ENCODE assay signal across 23 cellular contexts in genomic region chr1:159896086-159896930, GRCh38. TPM values are rescaled to one million over a fixed set of nuclear protein-coding genes. Genes with fewer than 3 reads are reported as not detected.
DNase-seq lines count a peak whose midpoint lies in the region; ATAC-seq, FAIRE-seq and TF ChIP-seq lines count a peak whose summit lies in the region.
"Had no signal": no experiment of that assay in that cellular context is flagged by ENCODE, and none has a peak within 500 bp of the region (broad histone marks: within the 10 kb centered on the region; RNA-seq: fewer than 3 reads in every experiment).

No MANE protein-coding gene starts in this region.

- in situ Hi-C loops in IMR-90 (cut with MboI; ENCODE audit: low sequenced_read_pairs) (loop anchor here (25.0 kb wide), 1 partner anchor 684 kb away; the partner anchor contains the start of gene ACKR1), K562 (cut with MboI) (no loop called here)

- H3K79me1 ChIP-seq in IMR-90 (ENCODE audit: low read depth in 1 of 2, low read length in 2 of 2) = no peaks in the 10 kb centered on the region

- H3K27me3 ChIP-seq in IMR-90 (ENCODE audit: control insufficient read depth, insufficient read depth, low read length) (no peaks in the 10 kb centered on the region), K562 (ENCODE audit: control insufficient read depth in 2 of 2, insufficient read depth in 2 of 2, low read length in 2 of 2) (0 out of 5 replicates have a peak, but pooled peaks cover 0 to 4% of the 10 kb centered on the region in 2 experiments), lower lobe of right lung (ENCODE audit: low read depth) (no peaks in the 10 kb centered on the region), spleen (replicated peaks in 1 of 7) (no peaks in the 10 kb centered on the region)
- H3K27me3 ChIP-seq: BE2C, hepatocyte had no signal

- DNase-seq in IMR-90 = no peak
- peak in 2 of 4 experiments; percentile 58 to 62 for DNase-seq in K562 (ENCODE audit: extremely low read depth in 1 of 4, low spot score in 3 of 4)
- no peak for DNase-seq in lower lobe of right lung
- DNase-seq in spleen = no peak
- DNase-seq in erythroblast (lab: John Stamatoyannopoulos, UW) = no peak
- no peak for DNase-seq in NCI-H2107 treated with DMSO at 0.1 percent for 48 hours (lab: John Stamatoyannopoulos, UW; ENCODE audit: unreplicated experiment)
- no peak for DNase-seq in NCI-H446 (lab: John Stamatoyannopoulos, UW)
- DNase-seq: activated CD4-positive, CD25-positive, alpha-beta regulatory T cell; activated CD8-positive, alpha-beta T cell treated with anti-CD3 and anti-CD28 coated beads, Interleukin-2, amount 10 ng/mL, durations not matched to agents 7 days and 5 days; activated naive CD4-positive, alpha-beta T cell treated with anti-CD3 and anti-CD28 coated beads, Interleukin-2, amount 50 U/mL, for 16 hours; activated T-cell treated with anti-CD3 and anti-CD28 coated beads, Interleukin-2, amount 50 U/mL, for 24 hours; BE2C; Calu3; mesendoderm; NCI-H1048; NCI-H2081 treated with DMSO at 0.1 percent for 48 hours; NCI-H524 treated with DMSO at 0.1 percent for 48 hours; SIG-M5 had no signal

- H3K4ac ChIP-seq in IMR-90 (ENCODE audit: low read depth, low read length) = no peak overlapping the region

- no peak overlapping the region for H2BK5ac ChIP-seq in IMR-90 (ENCODE audit: low read depth, low read length, poor library complexity, severe bottlenecking)

- TF ChIP-seq CTCF in IMR-90 (conservative IDR thresholded peaks at IDR 0.05; ENCODE audit: low read depth, low read length) (no peak), K562 (IDR thresholded peaks at IDR 0.05 in 2 of 3, conservative IDR thresholded peaks at IDR 0.05 in 1 of 3; ENCODE audit: insufficient read depth in 2 of 3, low read depth in 1 of 3, low read length in 3 of 3) (no peak), lower lobe of right lung (IDR thresholded peaks at IDR 0.05) (no peak), spleen (IDR thresholded peaks at IDR 0.05 in 8 of 11, conservative IDR thresholded peaks at IDR 0.05 in 3 of 11) (no peak)

- H3K9me3 ChIP-seq in IMR-90 (ENCODE audit: control insufficient read depth, insufficient read depth, low read length) (no peaks in the 10 kb centered on the region), K562 (replicated peaks; ENCODE audit: control insufficient read depth, insufficient read depth, low read depth, low read length) (no peaks in the 10 kb centered on the region), lower lobe of right lung (no peaks in the 10 kb centered on the region), spleen (no peaks in the 10 kb centered on the region)
- H3K9me3 ChIP-seq: BE2C had no signal

- POLR2A ChIA-PET in IMR-90 (lab: Charles Lee; ENCODE audit: unreplicated experiment) = no interaction called here
- POLR2A ChIA-PET in K562 (lab: Yijun Ruan, JAX) = interaction anchor here (0.6 to 0.7 kb wide), 2 partner anchors 23 to 81 kb away, joined by 3 read pairs; no protein-coding TSS in a partner anchor

- H3K79me2 ChIP-seq in K562 (ENCODE audit: control insufficient read depth, insufficient read depth, low read length) = no peaks in the 10 kb centered on the region
- H3K79me2 ChIP-seq: hepatocyte had no signal

- H3K14ac ChIP-seq in IMR-90 (replicated peaks; ENCODE audit: low read depth, low read length) = 0 out of 2 replicates have a peak overlapping the region, but pooled peaks have one; percentile 7

- H3K27ac ChIP-seq in IMR-90 (ENCODE audit: insufficient read depth, low read length) (no peak overlapping the region), K562 (ENCODE audit: extremely low read depth, low read depth, low read length) (no peak overlapping the region), lower lobe of right lung (peak overlapping the region; percentile 26), spleen (peak overlapping the region in 7 of 8 donors; percentile 66 to 84 (median 75))
- H3K27ac ChIP-seq: hepatocyte, KMS-11 had no signal

- no peak overlapping the region; the same call in 1 of the 2 replicates for H3K23ac ChIP-seq in IMR-90 (ENCODE audit: low read depth, low read length)

- H3K4me2 ChIP-seq in IMR-90 (ENCODE audit: low read depth, low read length) (peak overlapping the region; percentile 48; the same call in 1 of the 2 replicates), K562 (ENCODE audit: insufficient read depth, low read length) (0 out of 2 replicates have a peak overlapping the region, but pooled peaks have one; percentile 27)
- H3K4me2 ChIP-seq: hepatocyte, KMS-11 had no signal

- 52% methylated on average over 2 of the region's 5 CpGs; no CpG with 5 or more reads in 1 of the 2 experiments for WGBS in IMR-90 (ENCODE audit: extremely low coverage in 2 of 2, insufficient read length in 1 of 2), 2 experiments
- 22% methylated on average over 5 of the region's 5 CpGs for WGBS in K562 (ENCODE audit: insufficient coverage, low coverage, missing lambda C conversion rate)
- 64 to 81% (median 72%) methylated on average over 5 of the region's 5 CpGs for WGBS in spleen, 5 donors

- H2AFZ ChIP-seq in IMR-90 (replicated peaks; ENCODE audit: low read length, poor library complexity) (no peak overlapping the region), K562 (ENCODE audit: low read depth, low read length) (no peak overlapping the region)
- H2AFZ ChIP-seq: hepatocyte had no signal

- TF ChIP-seq EP300 in K562 (IDR thresholded peaks at IDR 0.05; ENCODE audit: low read length) = no peak

- H3K56ac ChIP-seq in IMR-90 (ENCODE audit: extremely low read depth, insufficient read depth, low read length) = no peak overlapping the region

- no peak overlapping the region for H4K91ac ChIP-seq in IMR-90 (ENCODE audit: insufficient read depth, low read depth, low read length)

- peak; percentile 76 for FAIRE-seq in K562 (lab: Jason Lieb, UNC)
- FAIRE-seq: colon, islet of Langerhans had no signal

- TF ChIP-seq POLR2A in IMR-90 (IDR thresholded peaks at IDR 0.05; ENCODE audit: low read depth, low read length) (no peak), K562 (conservative IDR thresholded peaks at IDR 0.05) (no peak), spleen (IDR thresholded peaks at IDR 0.05) (peak in 1 of 3 donors; percentile 33), erythroblast (IDR thresholded peaks at IDR 0.05; ENCODE audit: low read length) (no peak)

- H3K4me1 ChIP-seq in IMR-90 (ENCODE audit: control insufficient read depth, insufficient read depth, low read length) (peaks cover 9% of the 10 kb centered on the region; the same call in 1 of the 2 replicates), K562 (replicated peaks in 1 of 2; ENCODE audit: control insufficient read depth in 2 of 2, insufficient read depth in 2 of 2, low read length in 2 of 2) (peaks cover 18 to 32% of the 10 kb centered on the region in 2 experiments), lower lobe of right lung (peaks cover 55% of the 10 kb centered on the region), spleen (peaks cover 8 to 72% (median 36%) of the 10 kb centered on the region in 6 donors)

- intact Hi-C loops in IMR-90 (cut with micrococcal nuclease) (no loop called here), K562 (cut with micrococcal nuclease) (no loop called here), lower lobe of right lung (cut with DNase I) (no loop called here), spleen (cut with DNase I; ENCODE audit: low total_unique reads) (no loop called here)

- H2BK15ac ChIP-seq in IMR-90 (ENCODE audit: low read depth, low read length) = no peak overlapping the region; the same call in 2 of the 3 replicates

- dilution Hi-C loops in IMR-90 (cut with HindIII; ENCODE audit: low sequenced_read_pairs, unreplicated experiment) = loop anchor here (25.0 kb wide), 1 partner anchor 109 kb away; the partner anchor contains the start of gene DUSP23

- peak; percentile 36 for ATAC-seq in IMR-90 (ENCODE audit: low read depth)
- ATAC-seq in K562 = no peak
- peak; percentile 5 to 16 for ATAC-seq in lower lobe of right lung
- ATAC-seq: activated CD8-positive, alpha-beta T cell treated with anti-CD3 and anti-CD28 coated beads, Interleukin-2, amount 10 ng/mL, durations not matched to agents 7 days and 5 days had no signal

- TF ChIP-seq RAD21 in IMR-90 (IDR thresholded peaks at IDR 0.05; ENCODE audit: low read length) = no peak
- no peak for TF ChIP-seq RAD21 in K562 (CRISPR knock-in tag; conservative IDR thresholded peaks at IDR 0.05 in 1 of 2, IDR thresholded peaks at IDR 0.05 in 1 of 2)

- H2AK9ac ChIP-seq in IMR-90 (replicated peaks; ENCODE audit: low read depth, low read length, poor library complexity) = no peak overlapping the region

- no peak overlapping the region for H2BK20ac ChIP-seq in IMR-90 (ENCODE audit: low read depth, low read length)

- no peaks in the 10 kb centered on the region for H3K36me3 ChIP-seq in IMR-90 (ENCODE audit: control insufficient read depth, insufficient read depth, low read length)
- no peaks in the 10 kb centered on the region for H3K36me3 ChIP-seq in K562 (ENCODE audit: control insufficient read depth, insufficient read depth, low read length)
- no peaks in the 10 kb centered on the region for H3K36me3 ChIP-seq in lower lobe of right lung
- no peaks in the 10 kb centered on the region for H3K36me3 ChIP-seq in spleen
- H3K36me3 ChIP-seq: BE2C had no signal

- CTCF ChIA-PET in IMR-90 (lab: Yijun Ruan, JAX) (interaction anchor here (0.9 to 9.2 kb wide), 4 partner anchors 16 to 111 kb away, joined by 3 to 150 read pairs (median 8); no protein-coding TSS in a partner anchor), K562 (lab: Yijun Ruan, JAX; ENCODE audit: low intra/inter-chr PET ratio) (no interaction called here)

- H3K9me1 ChIP-seq in IMR-90 (ENCODE audit: insufficient read depth, low read length) (no peaks in the 10 kb centered on the region), K562 (ENCODE audit: control insufficient read depth, insufficient read depth, low read length) (no peaks in the 10 kb centered on the region)

- H2BK120ac ChIP-seq in IMR-90 (ENCODE audit: low read depth, low read length) = no peak overlapping the region

- 0 out of 2 replicates have a peak, but pooled peaks cover 3% of the 10 kb centered on the region for H4K20me1 ChIP-seq in IMR-90 (ENCODE audit: insufficient read depth, low read length)
- H4K20me1 ChIP-seq in K562 (replicated peaks; ENCODE audit: control insufficient read depth, insufficient read depth, low read length) = no peaks in the 10 kb centered on the region

- H3K18ac ChIP-seq in IMR-90 (ENCODE audit: low read depth, low read length) = 0 out of 2 replicates have a peak overlapping the region, but pooled peaks have one; percentile 36

- H3K9ac ChIP-seq in IMR-90 (ENCODE audit: low read depth, low read length) (no peak overlapping the region), K562 (ENCODE audit: insufficient read depth in 1 of 2, low read depth in 2 of 2, low read length in 2 of 2) (peak overlapping the region in 1 of 2 experiments; percentile 11; a peak in 1 of 4 replicates)
- H3K9ac ChIP-seq: KMS-11 had no signal

- H2AK5ac ChIP-seq in IMR-90 (ENCODE audit: low read depth, low read length) = 0 out of 2 replicates have a peak overlapping the region, but pooled peaks have one; percentile 4

- H3K4me3 ChIP-seq in IMR-90 (ENCODE audit: insufficient read depth, low read depth, low read length) (no peak overlapping the region), K562 (no peak overlapping the region), lower lobe of right lung (no peak overlapping the region), spleen (peak overlapping the region in 1 of 8 donors; percentile 4)
- H3K4me3 ChIP-seq: hepatocyte had no signal

- H4K8ac ChIP-seq in IMR-90 (ENCODE audit: low read depth in 2 of 2, low read length in 2 of 2) = no peak overlapping the region

- BruUV-seq in IMR-90 (replicated peaks; lab: Mats Ljungman, UMichigan) = no TSS peak
- no TSS peak for BruUV-seq in K562 (replicated peaks; lab: Mats Ljungman, UMichigan)

- no peak overlapping the region for H4K5ac ChIP-seq in IMR-90 (ENCODE audit: low read depth, low read length)

RNA-seq across cellular contexts. Expression of gene CFAP45, which starts 3.7 kb away (rescaled TPM):
- total RNA-seq in IMR-90 (2012; rRNA removed) = 0.56 and 0.72 TPM in 2 replicates
- 0.51 and 0.55 TPM in 2 replicates for polyA plus RNA-seq in IMR-90 (2012; rRNA removed)
- 0.14 and 0.71 TPM in 2 replicates for polyA plus RNA-seq in IMR-90 (2012; cell fraction: cytosol; rRNA removed)
- 0.63 and 1.3 TPM in 2 replicates for polyA plus RNA-seq in IMR-90 (2012; cell fraction: nucleus; rRNA removed; ENCODE audit: low replicate concordance)
- 1.8 and 2.4 TPM in 2 replicates for total RNA-seq in K562 (2011; cell fraction: chromatin; rRNA removed; ENCODE audit: low replicate concordance)
- 0.33 and 1.1 TPM in 2 replicates for total RNA-seq in K562 (2011; cell fraction: nucleolus; rRNA removed)
- 1.2 and 2.4 TPM in 2 replicates for total RNA-seq in K562 (2011; cell fraction: nucleoplasm; rRNA removed)
- 1.2 and 1.5 TPM in 2 replicates for total RNA-seq in K562 (2014; rRNA removed)
- 1.2 and 1.7 TPM in 2 replicates for total RNA-seq in K562 (2014; rRNA removed; fragmentation: Illumina TruSeq; extraction: Trizol)
- total RNA-seq in K562 (2015; rRNA removed; fragmentation: Illumina TruSeq; extraction: Trizol) = 0.94 and 1.4 TPM in 2 replicates
- total RNA-seq in K562 (2021) = 0.72 and 1.6 TPM in 2 replicates
- polyA plus RNA-seq in K562 (2011; rRNA removed) = 0.85 and 1.5 TPM in 2 replicates
- 0.43 and 0.59 TPM in 2 replicates for polyA plus RNA-seq in K562 (2011; cell fraction: cytosol; rRNA removed)
- polyA plus RNA-seq in K562 (2011; cell fraction: nucleus; rRNA removed) = 0.97 and 1.1 TPM in 2 replicates
- polyA plus RNA-seq in K562 (2012) = 0.91 and 1.0 TPM in 2 replicates
- 1.6 and 2.0 TPM in 2 replicates for polyA plus RNA-seq in K562 (2014; fragmentation: Illumina TruSeq; extraction: Trizol)
- 1 to 10 TPM in 1 of 2 experiments, under 1 TPM in 1; 0.65 to 1.3 TPM for polyA plus RNA-seq in K562 (2014; fragmentation: Nextera tagmentation; extraction: Ambion mirVana)
- polyA plus RNA-seq in K562 (2014; rRNA removed) = 1.0 and 2.4 TPM in 2 replicates
- 1.6 and 1.8 TPM in 2 replicates for polyA minus RNA-seq in K562 (2011; rRNA and poly(A)+ RNA removed)
- 0.48 and 0.91 TPM in 2 replicates for polyA minus RNA-seq in K562 (2011; cell fraction: cytosol; rRNA and poly(A)+ RNA removed)
- 0.40 and 0.89 TPM in 2 replicates for polyA minus RNA-seq in K562 (2011; cell fraction: nucleus; rRNA and poly(A)+ RNA removed)
- 10.2 TPM for total RNA-seq in lower lobe of right lung
- 1 to 10 TPM; 1.1 to 3.0 (median 2.0) TPM for total RNA-seq in spleen
- 1 to 10 TPM in 2 of 3 donors, under 1 TPM in 1; 0.58 to 2.8 (median 1.2) TPM for polyA plus RNA-seq in spleen
- polyA plus RNA-seq: hepatocyte had no signal

RNA-seq across cellular contexts. Expression of gene TAGLN2, which starts 29.0 kb away (rescaled TPM):
- total RNA-seq in IMR-90 (2012; rRNA removed) (365 and 440 TPM in 2 replicates), K562 (2014; rRNA removed) (456 and 502 TPM in 2 replicates), K562 (2014; rRNA removed; fragmentation: Illumina TruSeq; extraction: Trizol) (180 and 192 TPM in 2 replicates), K562 (2015; rRNA removed; fragmentation: Illumina TruSeq; extraction: Trizol) (247 and 249 TPM in 2 replicates), K562 (2021) (498 and 506 TPM in 2 replicates), lower lobe of right lung (451 TPM), spleen (100 to 1,000 TPM; 341 to 505 (median 407) TPM)
- polyA plus RNA-seq in IMR-90 (2012; rRNA removed) (634 and 646 TPM in 2 replicates), K562 (2011; rRNA removed) (414 and 518 TPM in 2 replicates), K562 (2014; fragmentation: Illumina TruSeq; extraction: Trizol) (565 and 573 TPM in 2 replicates), K562 (2014; fragmentation: Nextera tagmentation; extraction: Ambion mirVana) (100 to 1,000 TPM; 334 to 683 TPM), K562 (2014; rRNA removed) (455 and 456 TPM in 2 replicates), spleen (100 to 1,000 TPM; 351 to 525 (median 475) TPM)
- 328 and 686 TPM in 2 replicates for polyA plus RNA-seq in IMR-90 (2012; cell fraction: cytosol; rRNA removed)
- 327 and 351 TPM in 2 replicates for polyA plus RNA-seq in IMR-90 (2012; cell fraction: nucleus; rRNA removed; ENCODE audit: low replicate concordance)
- 38.5 and 101 TPM in 2 replicates for total RNA-seq in K562 (2011; cell fraction: chromatin; rRNA removed; ENCODE audit: low replicate concordance)
- 100 and 103 TPM in 2 replicates for total RNA-seq in K562 (2011; cell fraction: nucleolus; rRNA removed)
- 95.8 and 128 TPM in 2 replicates for total RNA-seq in K562 (2011; cell fraction: nucleoplasm; rRNA removed)
- polyA plus RNA-seq in K562 (2011; cell fraction: cytosol; rRNA removed) = 883 and 1,031 TPM in 2 replicates
- polyA plus RNA-seq in K562 (2011; cell fraction: nucleus; rRNA removed) = 273 and 355 TPM in 2 replicates
- polyA plus RNA-seq in K562 (2012) = 571 and 615 TPM in 2 replicates
- polyA minus RNA-seq in K562 (2011; rRNA and poly(A)+ RNA removed) = 196 and 205 TPM in 2 replicates
- 239 and 243 TPM in 2 replicates for polyA minus RNA-seq in K562 (2011; cell fraction: cytosol; rRNA and poly(A)+ RNA removed)
- 47.4 and 74.8 TPM in 2 replicates for polyA minus RNA-seq in K562 (2011; cell fraction: nucleus; rRNA and poly(A)+ RNA removed)

RNA-seq across cellular contexts. Expression of gene VSIG8, which starts 33.9 kb away (rescaled TPM):
- total RNA-seq in IMR-90 (2012; rRNA removed) (not detected in 2 replicates), K562 (2014; rRNA removed) (not detected in 2 replicates), K562 (2014; rRNA removed; fragmentation: Illumina TruSeq; extraction: Trizol) (not detected in 2 replicates), K562 (2015; rRNA removed; fragmentation: Illumina TruSeq; extraction: Trizol) (not detected in 2 replicates), K562 (2021) (not detected in 2 replicates), lower lobe of right lung (0.35 TPM), spleen (under 1 TPM in 1 of 7 donors, not detected in 6; 0.33 TPM)
- polyA plus RNA-seq in IMR-90 (2012; rRNA removed) (not detected in 2 replicates), K562 (2011; rRNA removed) (0.05 TPM in 1 of 2 replicates, not detected in the other), K562 (2014; fragmentation: Illumina TruSeq; extraction: Trizol) (not detected in 2 replicates), K562 (2014; fragmentation: Nextera tagmentation; extraction: Ambion mirVana) (not detected), K562 (2014; rRNA removed) (not detected in 2 replicates), spleen (under 1 TPM; 0.03 to 0.43 (median 0.13) TPM)
- 0.05 TPM in 1 of 2 replicates, not detected in the other for polyA plus RNA-seq in IMR-90 (2012; cell fraction: cytosol; rRNA removed)
- 0.05 and 0.37 TPM in 2 replicates for polyA plus RNA-seq in IMR-90 (2012; cell fraction: nucleus; rRNA removed; ENCODE audit: low replicate concordance)
- not detected in 2 replicates for total RNA-seq in K562 (2011; cell fraction: chromatin; rRNA removed; ENCODE audit: low replicate concordance)
- total RNA-seq in K562 (2011; cell fraction: nucleolus; rRNA removed) = not detected in 2 replicates
- total RNA-seq in K562 (2011; cell fraction: nucleoplasm; rRNA removed) = not detected in 2 replicates
- 0.07 TPM in 1 of 2 replicates, not detected in the other for polyA plus RNA-seq in K562 (2011; cell fraction: cytosol; rRNA removed)
- 0.10 TPM in 1 of 2 replicates, not detected in the other for polyA plus RNA-seq in K562 (2011; cell fraction: nucleus; rRNA removed)
- polyA plus RNA-seq in K562 (2012) = not detected in 2 replicates
- polyA minus RNA-seq in K562 (2011; rRNA and poly(A)+ RNA removed) = not detected in 2 replicates
- polyA minus RNA-seq in K562 (2011; cell fraction: cytosol; rRNA and poly(A)+ RNA removed) = not detected in 2 replicates
- not detected in 2 replicates for polyA minus RNA-seq in K562 (2011; cell fraction: nucleus; rRNA and poly(A)+ RNA removed)
- total RNA-seq: activated CD8-positive, alpha-beta T cell treated with anti-CD3 and anti-CD28 coated beads, Interleukin-2, amount 10 ng/mL, durations not matched to agents 7 days and 5 days; Calu3 had no signal

RNA-seq across cellular contexts. Expression of gene IGSF9, which starts 49.1 kb away (rescaled TPM):
- total RNA-seq in IMR-90 (2012; rRNA removed) (not detected in 2 replicates), K562 (2014; rRNA removed) (0.09 and 0.24 TPM in 2 replicates), K562 (2014; rRNA removed; fragmentation: Illumina TruSeq; extraction: Trizol) (0.04 TPM in 1 of 2 replicates, not detected in the other), K562 (2015; rRNA removed; fragmentation: Illumina TruSeq; extraction: Trizol) (0.04 and 0.08 TPM in 2 replicates), K562 (2021) (0.29 and 0.34 TPM in 2 replicates), lower lobe of right lung (2.0 TPM), spleen (1 to 10 TPM in 4 of 7 donors, under 1 TPM in 3; 0.64 to 2.1 (median 1.1) TPM)
- polyA plus RNA-seq in IMR-90 (2012; rRNA removed) (0.05 and 0.07 TPM in 2 replicates), K562 (2011; rRNA removed) (0.03 and 0.09 TPM in 2 replicates), K562 (2014; fragmentation: Illumina TruSeq; extraction: Trizol) (0.19 and 0.22 TPM in 2 replicates), K562 (2014; fragmentation: Nextera tagmentation; extraction: Ambion mirVana) (under 1 TPM in 1 of 2 experiments, not detected in 1; 0.04 TPM), K562 (2014; rRNA removed) (0.25 and 0.31 TPM in 2 replicates), spleen (under 1 TPM; 0.12 to 0.80 (median 0.46) TPM)
- 0.02 and 0.05 TPM in 2 replicates for polyA plus RNA-seq in IMR-90 (2012; cell fraction: cytosol; rRNA removed)
- polyA plus RNA-seq in IMR-90 (2012; cell fraction: nucleus; rRNA removed; ENCODE audit: low replicate concordance) = 0.07 and 0.29 TPM in 2 replicates
- total RNA-seq in K562 (2011; cell fraction: chromatin; rRNA removed; ENCODE audit: low replicate concordance) = 0.28 TPM in 1 of 2 replicates, not detected in the other
- total RNA-seq in K562 (2011; cell fraction: nucleolus; rRNA removed) = 0.13 and 0.17 TPM in 2 replicates
- total RNA-seq in K562 (2011; cell fraction: nucleoplasm; rRNA removed) = 0.15 and 0.29 TPM in 2 replicates
- 0.07 and 0.12 TPM in 2 replicates for polyA plus RNA-seq in K562 (2011; cell fraction: cytosol; rRNA removed)
- 0.38 TPM in 2 replicates for polyA plus RNA-seq in K562 (2011; cell fraction: nucleus; rRNA removed)
- polyA plus RNA-seq in K562 (2012) = 0.18 and 0.26 TPM in 2 replicates
- 0.07 TPM in 1 of 2 replicates, not detected in the other for polyA minus RNA-seq in K562 (2011; rRNA and poly(A)+ RNA removed)
- 0.19 TPM in 1 of 2 replicates, not detected in the other for polyA minus RNA-seq in K562 (2011; cell fraction: cytosol; rRNA and poly(A)+ RNA removed)
- polyA minus RNA-seq in K562 (2011; cell fraction: nucleus; rRNA and poly(A)+ RNA removed) = 0.11 and 0.13 TPM in 2 replicates
- total RNA-seq: activated CD8-positive, alpha-beta T cell treated with anti-CD3 and anti-CD28 coated beads, Interleukin-2, amount 10 ng/mL, durations not matched to agents 7 days and 5 days had no signal

RNA-seq across cellular contexts. Expression of gene SLAMF9, which starts 57.7 kb away (rescaled TPM):
- 0.18 and 0.28 TPM in 2 replicates for total RNA-seq in IMR-90 (2012; rRNA removed)
- 0.27 and 0.67 TPM in 2 replicates for polyA plus RNA-seq in IMR-90 (2012; rRNA removed)
- polyA plus RNA-seq in IMR-90 (2012; cell fraction: cytosol; rRNA removed) = 0.14 and 0.19 TPM in 2 replicates
- polyA plus RNA-seq in IMR-90 (2012; cell fraction: nucleus; rRNA removed; ENCODE audit: low replicate concordance) = 0.07 TPM in 1 of 2 replicates, not detected in the other
- total RNA-seq in K562 (2011; cell fraction: chromatin; rRNA removed; ENCODE audit: low replicate concordance) = not detected in 2 replicates
- not detected in 2 replicates for total RNA-seq in K562 (2011; cell fraction: nucleolus; rRNA removed)
- not detected in 2 replicates for total RNA-seq in K562 (2011; cell fraction: nucleoplasm; rRNA removed)
- not detected in 2 replicates for total RNA-seq in K562 (2014; rRNA removed)
- total RNA-seq in K562 (2014; rRNA removed; fragmentation: Illumina TruSeq; extraction: Trizol) = not detected in 2 replicates
- total RNA-seq in K562 (2015; rRNA removed; fragmentation: Illumina TruSeq; extraction: Trizol) = not detected in 2 replicates
- total RNA-seq in K562 (2021) = not detected in 2 replicates
- 0.13 TPM in 1 of 2 replicates, not detected in the other for polyA plus RNA-seq in K562 (2011; rRNA removed)
- not detected in 2 replicates for polyA plus RNA-seq in K562 (2011; cell fraction: cytosol; rRNA removed)
- polyA plus RNA-seq in K562 (2011; cell fraction: nucleus; rRNA removed) = not detected in 2 replicates
- polyA plus RNA-seq in K562 (2012) = 0.19 TPM in 1 of 2 replicates, not detected in the other
- 0.25 TPM in 1 of 2 replicates, not detected in the other for polyA plus RNA-seq in K562 (2014; fragmentation: Illumina TruSeq; extraction: Trizol)
- polyA plus RNA-seq in K562 (2014; fragmentation: Nextera tagmentation; extraction: Ambion mirVana) = under 1 TPM in 1 of 2 experiments, not detected in 1; 0.21 TPM
- not detected in 2 replicates for polyA plus RNA-seq in K562 (2014; rRNA removed)
- not detected in 2 replicates for polyA minus RNA-seq in K562 (2011; rRNA and poly(A)+ RNA removed)
- not detected in 2 replicates for polyA minus RNA-seq in K562 (2011; cell fraction: cytosol; rRNA and poly(A)+ RNA removed)
- not detected in 2 replicates for polyA minus RNA-seq in K562 (2011; cell fraction: nucleus; rRNA and poly(A)+ RNA removed)
- total RNA-seq in lower lobe of right lung = not detected
- 1 to 10 TPM in 1 of 7 donors, under 1 TPM in 2, not detected in 4; 0.67 to 1.3 (median 0.89) TPM for total RNA-seq in spleen
- under 1 TPM; 0.14 to 0.26 (median 0.22) TPM for polyA plus RNA-seq in spleen
- total RNA-seq: activated CD8-positive, alpha-beta T cell treated with anti-CD3 and anti-CD28 coated beads, Interleukin-2, amount 10 ng/mL, durations not matched to agents 7 days and 5 days; Calu3; hepatocyte had no signal
- polyA plus RNA-seq: hepatocyte, neural cell had no signal

Comparison
In these comparisons a context has a peak if more than half of its experiments do, and no peak if none do; other contexts are left out.
1. H3K27ac ChIP-seq: peak in lower lobe of right lung (single experiment) and spleen (7 of 8); none in IMR-90 (single experiment) and K562 (single experiment).